Comparison of ENCODE assay signal across 18 cellular contexts in the genomic region with DNA sequence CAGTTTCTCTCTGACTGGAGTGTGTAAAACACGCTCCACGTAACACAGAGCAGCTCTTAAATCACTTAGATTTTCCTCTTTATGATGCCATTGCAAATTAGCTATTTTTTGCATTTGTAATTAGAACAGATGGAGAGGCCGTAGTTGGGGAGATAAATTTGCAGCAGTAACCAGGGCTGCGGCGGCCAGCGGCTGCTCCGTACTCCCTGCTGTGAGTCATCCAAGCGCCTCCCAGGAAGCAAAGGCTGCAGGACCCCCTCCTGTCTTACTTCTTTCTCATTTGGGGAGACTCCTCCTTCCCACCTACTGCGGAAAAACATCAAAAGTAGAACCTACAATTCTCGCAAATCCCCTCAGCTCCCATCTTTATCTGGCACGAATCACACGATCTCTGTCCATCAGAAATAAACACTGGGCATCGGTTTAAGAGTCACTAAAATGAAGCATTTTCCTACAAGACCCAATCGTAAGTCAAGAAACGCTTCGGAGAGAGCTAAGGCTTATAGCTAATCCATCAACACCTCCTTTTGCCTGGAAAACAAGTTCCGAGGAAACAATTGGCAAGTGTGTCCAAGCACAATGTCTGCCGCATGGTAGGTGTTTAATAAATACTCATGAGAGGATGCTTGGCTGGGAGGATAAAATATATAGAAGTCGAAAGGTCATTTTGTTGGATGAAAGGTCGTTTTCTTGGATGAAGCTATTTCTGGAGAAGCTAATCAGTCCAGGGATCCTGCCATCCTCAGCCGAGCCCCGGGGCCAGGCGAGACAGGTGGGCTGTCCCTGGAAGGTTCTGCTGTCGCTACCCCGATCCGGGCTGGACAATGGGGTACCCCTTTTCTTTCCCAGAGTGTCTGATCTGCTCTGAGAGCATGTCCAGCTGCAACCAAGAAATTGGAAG. TPM values are rescaled to one million over a fixed set of nuclear protein-coding genes. Genes with fewer than 3 reads are reported as not detected.
DNase-seq lines count a peak whose midpoint lies in the region; ATAC-seq and TF ChIP-seq lines count a peak whose summit lies in the region.
"Had no signal": no experiment of that assay in that cellular context is flagged by ENCODE, and none has a peak within 500 bp of the region (broad histone marks: within the 10 kb centered on the region; RNA-seq: fewer than 3 reads in every experiment).

No MANE protein-coding gene starts in this region.

- DNase-seq in left cardiac atrium (peak; percentile 37), Right ventricle myocardium inferior (ENCODE audit: missing footprints) (no peak), esophagus squamous epithelium (lab: John Stamatoyannopoulos, UW) (no peak), aorta (peak in 1 of 2 donors; percentile 79), NCI-H774 (lab: John Stamatoyannopoulos, UW) (no peak)
- DNase-seq in stimulated activated CD4-positive, alpha-beta T cell treated with anti-CD3 and anti-CD28 coated beads, Interleukin-15, amount 100 ng/mL, for 24 hours: no peak
- DNase-seq in activated naive CD4-positive, alpha-beta T cell treated with anti-CD3 and anti-CD28 coated beads, Interleukin-2, amount 50 U/mL, for 16 hours: no peak
- DNase-seq: activated CD4-positive, alpha-beta T cell treated with anti-CD3 and anti-CD28 coated beads, Interleukin-2, amount 50 U/mL, for 48 hours; activated effector memory CD4-positive, alpha-beta T cell treated with anti-CD3 and anti-CD28 coated beads, Interleukin-2, amount 50 U/mL, for 16 hours; DMS153; effector CD8-positive, alpha-beta T cell; left colon; MV-4-11; NCI-H2227 treated with DMSO at 0.1 percent for 48 hours; stimulated activated CD4-positive, alpha-beta T cell treated with anti-CD3 and anti-CD28 coated beads, Interleukin-12 subunit alpha, Interleukin-12 subunit beta, amount 100 ng/mL, for 4 hours had no signal

- peak overlapping the region in 3 of 4 donors; percentile 14 to 27 (median 14) for H3K27ac ChIP-seq in esophagus squamous epithelium
- no peak overlapping the region for H3K27ac ChIP-seq in aorta (ENCODE audit: low read depth in 1 of 2, low read length in 2 of 2)
- H3K27ac ChIP-seq: gastroesophageal sphincter had no signal

- TF ChIP-seq CTCF in esophagus squamous epithelium (IDR thresholded peaks at IDR 0.05) (no peak), nephron (IDR thresholded peaks at IDR 0.05; ENCODE audit: unreplicated experiment in 3 of 3) (no peak)

- H3K9me3 Mint-ChIP-seq in nephron: peaks cover 7% of the 10 kb centered on the region

- H3K4me3 ChIP-seq in esophagus squamous epithelium (peak overlapping the region in 1 of 4 donors; percentile 14), aorta (ENCODE audit: low read length in 2 of 2) (no peak overlapping the region)
- H3K4me3 ChIP-seq: gastroesophageal sphincter had no signal

- intact Hi-C loops in left cardiac atrium (cut with DNase I) (loop anchor here in 1 of 2 donors (10.0 kb wide), 1 partner anchor 69 kb away; no protein-coding TSS in a partner anchor), Right ventricle myocardium inferior (cut with DNase I) (loop anchor here (10.0 kb wide), 1 partner anchor 1059 kb away; the partner anchor contains the start of gene DNAJC1), esophagus squamous epithelium (cut with DNase I) (loop anchor here (10.0 kb wide), 1 partner anchor 69 kb away; no protein-coding TSS in a partner anchor), aorta (cut with DNase I) (loop anchor here in 1 of 2 donors (2.0 to 10.0 kb wide), 5 partner anchors 31 to 809 kb away; partner anchors contain the start of genes MSRB2, PIP4K2A and SPAG6)

- no peaks in the 10 kb centered on the region for H3K36me3 Mint-ChIP-seq in nephron (ENCODE audit: low read depth)

- H3K4me1 Mint-ChIP-seq in nephron: peaks cover 58% of the 10 kb centered on the region

- peaks cover 0 to 5% (median 0%) of the 10 kb centered on the region in 3 donors for H3K9me3 ChIP-seq in esophagus squamous epithelium
- no peaks in the 10 kb centered on the region for H3K9me3 ChIP-seq in aorta (ENCODE audit: control insufficient read depth, low read length)

- H3K27me3 ChIP-seq in esophagus squamous epithelium (no peaks in the 10 kb centered on the region), aorta (ENCODE audit: control insufficient read depth in 1 of 2, insufficient read depth in 2 of 2, low read length in 1 of 2) (no peaks in the 10 kb centered on the region)
- H3K27me3 ChIP-seq: gastroesophageal sphincter had no signal

- H3K36me3 ChIP-seq in esophagus squamous epithelium: no peaks in the 10 kb centered on the region
- H3K36me3 ChIP-seq in aorta (ENCODE audit: control insufficient read depth in 1 of 2, insufficient read depth in 2 of 2, low read length in 1 of 2): no peaks in the 10 kb centered on the region
- H3K36me3 ChIP-seq: gastroesophageal sphincter had no signal

- H3K27me3 Mint-ChIP-seq in nephron (ENCODE audit: low read depth): peaks cover 11% of the 10 kb centered on the region

- TF ChIP-seq POLR2A in esophagus squamous epithelium (IDR thresholded peaks at IDR 0.05): no peak

- H3K4me3 Mint-ChIP-seq in nephron: peak overlapping the region in 2 of 3 experiments; percentile 31 to 78
- H3K4me3 Mint-ChIP-seq: neural crest cell had no signal

- peak in 1 of 2 donors; percentile 42 for ATAC-seq in left cardiac atrium
- no peak for ATAC-seq in Right ventricle myocardium inferior
- ATAC-seq in aorta (ENCODE audit: low FRiP score): peak; percentile 64
- ATAC-seq: gastroesophageal sphincter had no signal

- H3K4me1 ChIP-seq in esophagus squamous epithelium (peaks cover 8 to 25% (median 10%) of the 10 kb centered on the region in 3 donors), aorta (ENCODE audit: control insufficient read depth in 1 of 2, insufficient read depth in 2 of 2, low read length in 2 of 2) (peaks cover 0 to 4% of the 10 kb centered on the region in 2 donors)

- H3K27ac Mint-ChIP-seq in nephron: peak overlapping the region; percentile 54 to 93 (median 83)

- WGBS in esophagus squamous epithelium, 2 donors: 71 to 74% methylated on average over 24 of the region's 26 CpGs
- WGBS in aorta, 2 donors: 69 to 70% methylated on average over 26 of the region's 26 CpGs

RNA-seq across cellular contexts. Expression of gene MSRB2, which starts 31.7 kb away (rescaled TPM):
- total RNA-seq in left cardiac atrium (100 to 1,000 TPM in 1 of 2 donors, 10 to 100 TPM in 1; 99.7 to 100 TPM), Right ventricle myocardium inferior (171 TPM), esophagus squamous epithelium (10 to 100 TPM in 2 of 4 donors, 1 to 10 TPM in 2; 8.7 to 19.3 (median 13.7) TPM), aorta (10 to 100 TPM; 30.4 to 34.5 TPM)
- polyA plus RNA-seq in aorta: 10 to 100 TPM; 27.0 to 34.7 TPM

Comparison
In these comparisons a context has a peak if more than half of its experiments do, and no peak if none do; other contexts are left out.
1. H3K27ac ChIP-seq: peak in esophagus squamous epithelium (3 of 4); none in aorta (0 of 2).